12 cellular contexts compared by ENCODE assay signal in the genomic region with DNA sequence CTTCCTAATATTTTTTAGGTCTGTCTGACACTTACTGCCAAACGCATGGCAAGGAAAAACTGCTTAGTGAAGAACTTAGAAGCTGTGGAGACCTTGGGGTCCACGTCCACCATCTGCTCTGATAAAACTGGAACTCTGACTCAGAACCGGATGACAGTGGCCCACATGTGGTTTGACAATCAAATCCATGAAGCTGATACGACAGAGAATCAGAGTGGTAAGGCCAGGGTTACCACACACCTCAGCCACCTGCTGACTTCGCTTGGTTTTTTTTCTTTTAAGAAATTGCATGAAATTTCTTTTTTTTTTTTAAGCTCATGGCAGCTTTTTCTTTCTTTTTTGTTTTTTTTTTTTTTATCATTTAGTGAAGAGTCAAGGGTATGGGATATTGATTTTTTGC. TPM values are rescaled to one million over a fixed set of nuclear protein-coding genes. Genes with fewer than 3 reads are reported as not detected.
DNase-seq lines count a peak whose midpoint lies in the region; ATAC-seq and TF ChIP-seq lines count a peak whose summit lies in the region.
"Had no signal": no experiment of that assay in that cellular context is flagged by ENCODE, and none has a peak within 500 bp of the region (broad histone marks: within the 10 kb centered on the region; RNA-seq: fewer than 3 reads in every experiment).

No MANE protein-coding gene starts in this region.

- H3K4me3 ChIP-seq in WERI-Rb-1 (ENCODE audit: low read depth, low read length), result no peak overlapping the region
- no peak overlapping the region for H3K4me3 ChIP-seq in MM.1S (ENCODE audit: low read length)
- H3K4me3 ChIP-seq: spleen, uterus had no signal

- no peaks in the 10 kb centered on the region for H3K27me3 Mint-ChIP-seq in natural killer cell (ENCODE audit: low read depth in 2 of 2)
- H3K27me3 Mint-ChIP-seq in activated T-helper 1 cell treated with anti-CD3 and anti-CD28 coated beads, Interleukin-12 subunit alpha, Interleukin-12 subunit beta, Interleukin-2, Interleukin-4 antibody, amounts not matched to agents 30 ng/mL and 10 ng/mL and 1 ng/mL, durations not matched to agents 14 hours and 24 hours and 36 hours (ENCODE audit: insufficient read depth), result no peaks in the 10 kb centered on the region

- no peaks in the 10 kb centered on the region for H3F3A ChIP-seq in MM.1S (ENCODE audit: insufficient read depth, low read length)

- no peaks in the 10 kb centered on the region for H4K20me1 ChIP-seq in MM.1S (ENCODE audit: insufficient read depth, low read length)

- no peak overlapping the region for H3K4me3 Mint-ChIP-seq in natural killer cell
- H3K4me3 Mint-ChIP-seq in activated T-helper 1 cell treated with anti-CD3 and anti-CD28 coated beads, Interleukin-12 subunit alpha, Interleukin-12 subunit beta, Interleukin-2, Interleukin-4 antibody, amounts not matched to agents 30 ng/mL and 10 ng/mL and 1 ng/mL, durations not matched to agents 14 hours and 24 hours and 36 hours, result no peak overlapping the region

- H2AFZ ChIP-seq in MM.1S (ENCODE audit: low read length), result no peak overlapping the region

- TF ChIP-seq CTCF in natural killer cell (IDR thresholded peaks at IDR 0.05) (no peak), WERI-Rb-1 (IDR thresholded peaks at IDR 0.05; ENCODE audit: low read depth, low read length) (no peak), MM.1S (IDR thresholded peaks at IDR 0.05; ENCODE audit: low read length) (no peak)

- H3K9me2 ChIP-seq in MM.1S (replicated peaks; ENCODE audit: insufficient read depth, low read length), result no peaks in the 10 kb centered on the region

- no peak overlapping the region for H3K4me2 ChIP-seq in MM.1S (ENCODE audit: low read depth, low read length)

- no peaks in the 10 kb centered on the region for H3K9me3 Mint-ChIP-seq in natural killer cell
- H3K9me3 Mint-ChIP-seq in activated T-helper 1 cell treated with anti-CD3 and anti-CD28 coated beads, Interleukin-12 subunit alpha, Interleukin-12 subunit beta, Interleukin-2, Interleukin-4 antibody, amounts not matched to agents 30 ng/mL and 10 ng/mL and 1 ng/mL, durations not matched to agents 14 hours and 24 hours and 36 hours, result no peaks in the 10 kb centered on the region

- DNase-seq in activated CD4-positive, alpha-beta T cell treated with anti-CD3 and anti-CD28 coated beads for 48 hours, result peak; percentile 59
- DNase-seq in natural killer cell, result no peak
- DNase-seq in NCI-H2107 treated with DMSO at 0.1 percent for 48 hours (lab: John Stamatoyannopoulos, UW; ENCODE audit: unreplicated experiment), result no peak
- DNase-seq in WERI-Rb-1, result no peak
- no peak for DNase-seq in MM.1S
- no peak for DNase-seq in activated T-helper 1 cell treated with anti-CD3 and anti-CD28 coated beads, Interleukin-12 subunit alpha, Interleukin-12 subunit beta, Interleukin-2, Interleukin-4 antibody, amounts not matched to agents 30 ng/mL and 10 ng/mL and 1 ng/mL, durations not matched to agents 14 hours and 24 hours and 36 hours (ENCODE audit: low spot score)
- DNase-seq: amniotic stem cell, Right ventricle myocardium superior, spleen, uterus had no signal

- H3K9me3 ChIP-seq in WERI-Rb-1 (ENCODE audit: severe bottlenecking) (no peaks in the 10 kb centered on the region), MM.1S (replicated peaks; ENCODE audit: insufficient read depth, low read length) (no peaks in the 10 kb centered on the region)
- H3K9me3 ChIP-seq: spleen, uterus had no signal

- no peak overlapping the region for H3K27ac ChIP-seq in WERI-Rb-1
- no peak overlapping the region for H3K27ac ChIP-seq in MM.1S (ENCODE audit: low read length)
- H3K27ac ChIP-seq: spleen, uterus had no signal

- H3K4me1 Mint-ChIP-seq in natural killer cell, result peaks cover 18 to 19% of the 10 kb centered on the region in 2 donors
- peaks cover 58% of the 10 kb centered on the region for H3K4me1 Mint-ChIP-seq in activated T-helper 1 cell treated with anti-CD3 and anti-CD28 coated beads, Interleukin-12 subunit alpha, Interleukin-12 subunit beta, Interleukin-2, Interleukin-4 antibody, amounts not matched to agents 30 ng/mL and 10 ng/mL and 1 ng/mL, durations not matched to agents 14 hours and 24 hours and 36 hours (ENCODE audit: low read depth)

- intact Hi-C loops in natural killer cell (cut with micrococcal nuclease), result no loop called here
- intact Hi-C loops in activated T-helper 1 cell treated with anti-CD3 and anti-CD28 coated beads, Interleukin-12 subunit alpha, Interleukin-12 subunit beta, Interleukin-2, Interleukin-4 antibody, amounts not matched to agents 30 ng/mL and 10 ng/mL and 1 ng/mL, durations not matched to agents 14 hours and 24 hours and 36 hours (cut with micrococcal nuclease), result loop anchor here (1.0 kb wide), 1 partner anchor 12 kb away; no protein-coding TSS in a partner anchor

- H3K4me1 ChIP-seq in MM.1S (ENCODE audit: low read length), result no peaks in the 10 kb centered on the region
- H3K4me1 ChIP-seq: spleen, uterus had no signal

- no peaks in the 10 kb centered on the region for H3K79me2 ChIP-seq in MM.1S (ENCODE audit: low read length)

- H3K36me3 Mint-ChIP-seq in natural killer cell, result peaks cover 51% of the 10 kb centered on the region
- peaks cover 65% of the 10 kb centered on the region for H3K36me3 Mint-ChIP-seq in activated T-helper 1 cell treated with anti-CD3 and anti-CD28 coated beads, Interleukin-12 subunit alpha, Interleukin-12 subunit beta, Interleukin-2, Interleukin-4 antibody, amounts not matched to agents 30 ng/mL and 10 ng/mL and 1 ng/mL, durations not matched to agents 14 hours and 24 hours and 36 hours (ENCODE audit: low read depth)

- H3K27ac Mint-ChIP-seq in natural killer cell, result peak overlapping the region; percentile 17 to 48
- H3K27ac Mint-ChIP-seq in activated T-helper 1 cell treated with anti-CD3 and anti-CD28 coated beads, Interleukin-12 subunit alpha, Interleukin-12 subunit beta, Interleukin-2, Interleukin-4 antibody, amounts not matched to agents 30 ng/mL and 10 ng/mL and 1 ng/mL, durations not matched to agents 14 hours and 24 hours and 36 hours, result no peak overlapping the region

- ATAC-seq in GM19025 (IDR thresholded peaks at IDR 0.05; ENCODE audit: low read depth, unreplicated experiment), result peak; percentile 67
- peak; percentile 87 for ATAC-seq in HG02798 (IDR thresholded peaks at IDR 0.05; ENCODE audit: poor library complexity, unreplicated experiment)
- peak; percentile 64 to 73 (median 68) for ATAC-seq in natural killer cell

- no peak overlapping the region for H3K9ac ChIP-seq in MM.1S (ENCODE audit: low read length)

- H3K27me3 ChIP-seq in WERI-Rb-1 (ENCODE audit: insufficient read depth, low read depth, severe bottlenecking), result no peaks in the 10 kb centered on the region
- no peaks in the 10 kb centered on the region for H3K27me3 ChIP-seq in MM.1S (replicated peaks; ENCODE audit: insufficient read depth, low read length)
- H3K27me3 ChIP-seq: spleen, uterus had no signal

- H3K36me3 ChIP-seq in WERI-Rb-1, result peaks cover 94% of the 10 kb centered on the region
- H3K36me3 ChIP-seq in MM.1S (replicated peaks; ENCODE audit: insufficient read depth, low read length), result no peaks in the 10 kb centered on the region; the same call in 1 of the 2 replicates
- H3K36me3 ChIP-seq: uterus had no signal

RNA-seq across cellular contexts. Expression of a gene that starts 17.2 kb away (rescaled TPM):
- total RNA-seq in natural killer cell, result 100 to 1,000 TPM; 134 to 144 (median 140) TPM
- total RNA-seq in activated T-helper 1 cell treated with anti-CD3 and anti-CD28 coated beads, Interleukin-12 subunit alpha, Interleukin-12 subunit beta, Interleukin-2, Interleukin-4 antibody, amounts not matched to agents 30 ng/mL and 10 ng/mL and 1 ng/mL, durations not matched to agents 14 hours and 24 hours and 36 hours, result 238 and 240 TPM in 2 replicates
